In the genomic region with DNA sequence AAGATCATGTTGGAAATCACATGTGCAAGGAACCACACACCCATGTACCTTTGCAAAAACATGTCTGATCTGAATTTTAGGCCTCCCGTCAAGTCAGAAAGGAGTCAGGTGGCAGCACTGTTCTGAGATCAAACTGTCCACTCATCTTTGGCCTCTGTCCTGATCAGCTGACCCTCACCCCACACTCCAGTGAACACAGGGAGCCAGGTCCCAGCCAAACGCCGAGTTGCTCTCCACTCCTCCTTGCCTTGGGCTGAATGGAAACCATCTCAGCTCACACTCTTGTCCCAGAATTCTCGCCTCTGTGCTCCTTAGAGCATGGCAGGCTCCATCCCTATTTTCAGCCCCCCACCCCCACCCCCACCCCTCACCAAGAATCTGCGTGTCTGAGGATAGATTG, we compare ENCODE assay signal across 1 cellular context.
TF ChIP-seq lines count a peak whose summit lies in the region.

No MANE protein-coding gene starts in this region.

TF ChIP-seq in H1, 55 proteins besides CTCF, POLR2A, EP300 and RAD21:
- TF ChIP-seq CBX5 (IDR thresholded peaks at IDR 0.05; ENCODE audit: low read depth, low read length) = no peak
- no peak for TF ChIP-seq PHF8 (conservative IDR thresholded peaks at IDR 0.05; ENCODE audit: low read depth, low read length)
- no peak for TF ChIP-seq CHD2 (IDR thresholded peaks at IDR 0.05; ENCODE audit: low read length)
- no peak for TF ChIP-seq FOSL1 (IDR thresholded peaks at IDR 0.05; ENCODE audit: insufficient read depth, low read depth, low read length)
- TF ChIP-seq CHD1 (IDR thresholded peaks at IDR 0.05; ENCODE audit: low read depth, low read length) = no peak
- TF ChIP-seq POLR2AphosphoS5 (IDR thresholded peaks at IDR 0.05; ENCODE audit: low read depth, low read length) = no peak
- TF ChIP-seq RBBP5 (IDR thresholded peaks at IDR 0.05; ENCODE audit: borderline replicate concordance, low read depth, low read length) = no peak
- no peak for TF ChIP-seq RXRA (IDR thresholded peaks at IDR 0.05; ENCODE audit: insufficient read depth, low read depth, low read length)
- TF ChIP-seq SRF (IDR thresholded peaks at IDR 0.05; ENCODE audit: low read depth, low read length) = no peak
- TF ChIP-seq HDAC6 (IDR thresholded peaks at IDR 0.05; ENCODE audit: low read depth, low read length) = no peak
- no peak for TF ChIP-seq YY1 (IDR thresholded peaks at IDR 0.05; ENCODE audit: low read depth, low read length)
- no peak for TF ChIP-seq BRCA1 (IDR thresholded peaks at IDR 0.05; ENCODE audit: low read depth, low read length)
- no peak for TF ChIP-seq SP4 (IDR thresholded peaks at IDR 0.05; ENCODE audit: low read length)
- TF ChIP-seq MAFK (IDR thresholded peaks at IDR 0.05; ENCODE audit: low read depth, low read length) = no peak
- TF ChIP-seq TAF1 (IDR thresholded peaks at IDR 0.05; ENCODE audit: low read depth, low read length) = no peak
- TF ChIP-seq SIRT6 (IDR thresholded peaks at IDR 0.05; ENCODE audit: low read length) = no peak
